ENCODE assay signal across 23 cellular contexts in the genomic region with DNA sequence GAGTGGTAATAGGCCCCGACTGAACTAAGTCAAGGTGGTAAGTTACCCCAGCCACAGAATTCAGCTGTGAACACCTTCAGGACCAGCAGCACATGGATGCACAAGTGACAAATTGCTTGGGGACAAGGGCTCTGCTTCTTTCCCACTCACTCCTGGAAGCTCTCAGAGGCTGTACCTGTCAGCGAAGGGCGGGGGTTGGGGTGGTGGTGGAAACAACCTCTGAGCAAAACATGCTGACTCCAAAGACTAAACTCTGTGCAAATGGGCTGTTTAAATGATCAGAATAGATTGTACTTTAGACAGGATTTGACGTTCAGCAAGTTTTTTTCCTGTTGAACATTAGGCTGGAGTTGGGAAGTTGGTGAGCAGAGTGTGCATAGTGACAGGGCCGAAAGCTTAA.
DNase-seq lines count a peak whose midpoint lies in the region; ATAC-seq, FAIRE-seq and TF ChIP-seq lines count a peak whose summit lies in the region.
"Had no signal": no experiment of that assay in that cellular context is flagged by ENCODE, and none has a peak within 500 bp of the region (broad histone marks: within the 10 kb centered on the region; RNA-seq: fewer than 3 reads in every experiment).

No MANE protein-coding gene starts in this region.

- H3K9me3 Mint-ChIP-seq in effector memory CD8-positive, alpha-beta T cell, result peaks cover 0 to 3% of the 10 kb centered on the region in 2 donors
- H3K9me3 Mint-ChIP-seq: CD4-positive, alpha-beta T cell; H9 had no signal

- 40% methylated on average over 3 of the region's 5 CpGs for WGBS in right lobe of liver (ENCODE audit: insufficient coverage, low coverage, low lambda C conversion rate, missing lambda C conversion rate)
- 21% methylated on average over 5 of the region's 5 CpGs for WGBS in HepG2 (ENCODE audit: low lambda C conversion rate)
- WGBS in H1 (ENCODE audit: extremely low coverage in 1 of 2, insufficient coverage in 1 of 2, insufficient read length in 1 of 2, insufficient replicate concordance in 2 of 2, low coverage in 1 of 2, low lambda C conversion rate in 2 of 2, missing lambda C conversion rate in 1 of 2), 2 experiments, result 93% methylated on average over 5 of the region's 5 CpGs; no CpG with 5 or more reads in 1 of the 2 experiments
- whole genome bisulfite sequencing in mesendoderm (ENCODE audit: extremely low coverage, insufficient coverage, low lambda C conversion rate), result no CpG with 5 or more reads among the region's 5 CpGs
- WGBS in heart right ventricle, 2 donors, result 90 to 94% methylated on average over 5 of the region's 5 CpGs

- H3K27ac Mint-ChIP-seq in effector memory CD8-positive, alpha-beta T cell, result no peak overlapping the region
- H3K27ac Mint-ChIP-seq: B cell; CD4-positive, alpha-beta T cell; CD8-positive, alpha-beta memory T cell; H9 had no signal

- H3K4me2 ChIP-seq in HepG2 (ENCODE audit: low read depth, low read length), result no peak overlapping the region
- no peak overlapping the region for H3K4me2 ChIP-seq in H1 (ENCODE audit: insufficient read depth in 1 of 2, low read depth in 2 of 2, low read length in 2 of 2)
- H3K4me2 ChIP-seq in mesendoderm (ENCODE audit: low read length), result no peak overlapping the region
- H3K4me2 ChIP-seq: BLaER1 had no signal

- H2BK15ac ChIP-seq in H1 (ENCODE audit: low read length), result no peak overlapping the region
- no peak overlapping the region for H2BK15ac ChIP-seq in mesendoderm (replicated peaks; ENCODE audit: low read depth)

- H2BK120ac ChIP-seq in H1 (replicated peaks; ENCODE audit: low read depth, low read length) (no peak overlapping the region), mesendoderm (ENCODE audit: low read depth, low read length) (no peak overlapping the region)

- H4K91ac ChIP-seq in H1 (replicated peaks; ENCODE audit: insufficient read length, low read length), result no peak overlapping the region

- H3K14ac ChIP-seq in H1 (ENCODE audit: insufficient read length), result no peak overlapping the region

- H3K27ac ChIP-seq in right lobe of liver, result peak overlapping the region in 2 of 3 donors; percentile 53 to 64
- H3K27ac ChIP-seq in HepG2 (ENCODE audit: extremely low read length, insufficient read depth, low read length), result no peak overlapping the region
- no peak overlapping the region for H3K27ac ChIP-seq in H1 (ENCODE audit: low read depth, low read length)
- H3K27ac ChIP-seq in mesendoderm (ENCODE audit: low read depth, low read length), result no peak overlapping the region
- no peak overlapping the region for H3K27ac ChIP-seq in heart right ventricle
- H3K27ac ChIP-seq: 22Rv1, BLaER1, C4-2B had no signal

- H3K23ac ChIP-seq in H1 (ENCODE audit: insufficient read length), result no peak overlapping the region
- no peak overlapping the region for H3K23ac ChIP-seq in mesendoderm (ENCODE audit: low read length)

- TF ChIP-seq POLR2A in right lobe of liver (IDR thresholded peaks at IDR 0.05) (no peak), HepG2 (IDR thresholded peaks at IDR 0.05; ENCODE audit: insufficient read depth in 1 of 2, low read depth in 2 of 2, low read length in 2 of 2) (no peak), H1 (IDR thresholded peaks at IDR 0.05; ENCODE audit: control extremely low read depth in 1 of 2, low read depth in 2 of 2, low read length in 2 of 2) (no peak)

- H3K4me1 ChIP-seq in right lobe of liver (peaks cover 0 to 22% (median 7%) of the 10 kb centered on the region in 4 donors), HepG2 (ENCODE audit: insufficient read depth, low read length) (no peaks in the 10 kb centered on the region), H1 (replicated peaks in 1 of 4; ENCODE audit: control insufficient read depth in 3 of 4, insufficient read depth in 4 of 4, low read length in 3 of 4) (peaks cover 0 to 11% (median 1%) of the 10 kb centered on the region in 4 experiments; a peak in 3 of 7 replicates), mesendoderm (ENCODE audit: control insufficient read depth, low read depth, low read length) (no peaks in the 10 kb centered on the region), heart right ventricle (peaks cover 0 to 13% (median 0%) of the 10 kb centered on the region in 9 donors)
- H3K4me1 ChIP-seq: BLaER1 had no signal

- no peak overlapping the region for H2BK12ac ChIP-seq in H1 (ENCODE audit: low read depth, low read length)

- no peak for TF ChIP-seq EP300 in HepG2 (IDR thresholded peaks at IDR 0.05; ENCODE audit: low read depth in 2 of 2, low read length in 2 of 2)
- TF ChIP-seq EP300 in HepG2 (CRISPR knock-in tag; IDR thresholded peaks at IDR 0.05; ENCODE audit: borderline replicate concordance), result no peak
- TF ChIP-seq EP300 in H1 (IDR thresholded peaks at IDR 0.05; ENCODE audit: borderline replicate concordance in 1 of 2, low read depth in 2 of 2, low read length in 2 of 2), result no peak

- H2BK5ac ChIP-seq in H1 (ENCODE audit: low read depth, low read length) (0 out of 2 replicates have a peak overlapping the region, but pooled peaks have one; percentile 16), mesendoderm (ENCODE audit: low read length) (no peak overlapping the region)

- H2AFZ ChIP-seq in HepG2 (ENCODE audit: low read length), result no peak overlapping the region
- no peak overlapping the region for H2AFZ ChIP-seq in H1 (ENCODE audit: low read length)

- no peak overlapping the region for H3K18ac ChIP-seq in H1 (ENCODE audit: extremely low read depth, low read length)
- peak overlapping the region; percentile 45 for H3K18ac ChIP-seq in mesendoderm (ENCODE audit: low read length)

- no peak overlapping the region for H3K4me3 Mint-ChIP-seq in effector memory CD8-positive, alpha-beta T cell
- H3K4me3 Mint-ChIP-seq: B cell; CD4-positive, alpha-beta T cell; CD8-positive, alpha-beta memory T cell; H9 had no signal

- CTCF ChIA-PET in HepG2 (lab: Yijun Ruan, JAX; ENCODE audit: low intra/inter-chr PET ratio, low total read pairs), result no interaction called here
- CTCF ChIA-PET in H1 (lab: Charles Lee; ENCODE audit: partially characterized antibody), result no interaction called here

- H4K8ac ChIP-seq in H1 (ENCODE audit: extremely low read depth, insufficient read depth, low read length) (no peak overlapping the region), mesendoderm (ENCODE audit: low read depth, low read length) (no peak overlapping the region)

- no peaks in the 10 kb centered on the region for H3K36me3 ChIP-seq in right lobe of liver
- H3K36me3 ChIP-seq in HepG2 (replicated peaks in 1 of 2; ENCODE audit: control insufficient read depth in 1 of 2, insufficient read depth in 2 of 2, low read length in 2 of 2), result no peaks in the 10 kb centered on the region
- no peaks in the 10 kb centered on the region for H3K36me3 ChIP-seq in H1 (ENCODE audit: control insufficient read depth in 2 of 4, insufficient read depth in 4 of 4, low read length in 3 of 4)
- no peaks in the 10 kb centered on the region for H3K36me3 ChIP-seq in mesendoderm (ENCODE audit: control insufficient read depth, insufficient read depth, low read length)
- H3K36me3 ChIP-seq in heart right ventricle, result no peaks in the 10 kb centered on the region
- H3K36me3 ChIP-seq: BLaER1 had no signal

- H3K27me3 ChIP-seq in right lobe of liver, result no peaks in the 10 kb centered on the region
- H3K27me3 ChIP-seq in HepG2 (ENCODE audit: control insufficient read depth in 1 of 2, insufficient read depth in 2 of 2, low read length in 2 of 2), result no peaks in the 10 kb centered on the region
- H3K27me3 ChIP-seq in H1 (replicated peaks in 1 of 4; ENCODE audit: control insufficient read depth in 3 of 4, extremely low read depth in 1 of 4, insufficient read depth in 3 of 4, low read length in 3 of 4), result no peaks in the 10 kb centered on the region
- no peaks in the 10 kb centered on the region for H3K27me3 ChIP-seq in mesendoderm (ENCODE audit: insufficient read depth, low read length, poor library complexity)
- H3K27me3 ChIP-seq in heart right ventricle, result no peaks in the 10 kb centered on the region
- H3K27me3 ChIP-seq: BLaER1 had no signal

- H3K9me3 ChIP-seq in right lobe of liver, result no peaks in the 10 kb centered on the region
- no peaks in the 10 kb centered on the region for H3K9me3 ChIP-seq in HepG2 (ENCODE audit: low read length)
- no peaks in the 10 kb centered on the region for H3K9me3 ChIP-seq in H1 (ENCODE audit: insufficient read depth in 2 of 2, low read depth in 1 of 2, low read length in 1 of 2)
- H3K9me3 ChIP-seq in heart right ventricle, result no peaks in the 10 kb centered on the region
- H3K9me3 ChIP-seq: BLaER1 had no signal

- H3K4me1 Mint-ChIP-seq in effector memory CD8-positive, alpha-beta T cell (ENCODE audit: low read depth in 2 of 2), result no peaks in the 10 kb centered on the region
- H3K4me1 Mint-ChIP-seq: CD8-positive, alpha-beta memory T cell had no signal

- intact Hi-C loops in right lobe of liver (cut with DNase I) (no loop called here), HepG2 (cut with micrococcal nuclease; ENCODE audit: unreplicated experiment) (no loop called here), heart right ventricle (cut with DNase I) (no loop called here)

- H3K79me2 ChIP-seq in HepG2 (ENCODE audit: insufficient read depth, low read length) (no peaks in the 10 kb centered on the region), H1 (ENCODE audit: control insufficient read depth in 1 of 2, insufficient read depth in 2 of 2, low read length in 2 of 2) (no peaks in the 10 kb centered on the region), mesendoderm (ENCODE audit: control insufficient read depth, insufficient read depth, low read length) (no peaks in the 10 kb centered on the region)

- H3K79me1 ChIP-seq in H1 (ENCODE audit: low read depth, low read length) (no peaks in the 10 kb centered on the region), mesendoderm (ENCODE audit: low read length) (no peaks in the 10 kb centered on the region)

- H3K9ac ChIP-seq in HepG2 (ENCODE audit: insufficient read depth, low read depth, low read length), result no peak overlapping the region
- H3K9ac ChIP-seq in H1 (replicated peaks in 1 of 4; ENCODE audit: extremely low read depth in 1 of 4, low read depth in 3 of 4, low read length in 3 of 4), result no peak overlapping the region
- H3K9ac ChIP-seq in mesendoderm (ENCODE audit: low read length), result no peak overlapping the region
- H3K9ac ChIP-seq: BLaER1 had no signal

- no peaks in the 10 kb centered on the region for H3K23me2 ChIP-seq in H1 (ENCODE audit: low read depth, low read length)

- H4K5ac ChIP-seq in H1 (ENCODE audit: insufficient read length, low read depth, low read length) (no peak overlapping the region), mesendoderm (ENCODE audit: low read length) (no peak overlapping the region)

- in situ Hi-C loops in HepG2 (cut with HindIII; ENCODE audit: extremely low pct_ligation_motif_present, low pct_unique_long_range_greater_than_20kb), result no loop called here

- DNase-seq in right lobe of liver (peak; percentile 38 to 76 (median 74)), HepG2 (ENCODE audit: low spot score) (no peak), H1 (ENCODE audit: low read depth in 1 of 2, low spot score in 2 of 2) (no peak), mesendoderm (no peak), heart right ventricle (no peak)
- DNase-seq in effector memory CD8-positive, alpha-beta T cell, result no peak
- DNase-seq: CD4-positive, alpha-beta T cell; CD8-positive, alpha-beta memory T cell; DMS 273 treated with DMSO at 0.1 percent for 48 hours; DMS79; EL; GDM1; H9 had no signal

- no peak for FAIRE-seq in HepG2 (lab: Jason Lieb, UNC)
- no peak for FAIRE-seq in H1 (lab: Jason Lieb, UNC)
- FAIRE-seq: A204.1, D721Med, GM12878, GM19239 had no signal

- H3K4me3 ChIP-seq in right lobe of liver, result no peak overlapping the region
- H3K4me3 ChIP-seq in HepG2 (replicated peaks in 1 of 3; ENCODE audit: insufficient read depth in 1 of 3, low read depth in 2 of 3, low read length in 3 of 3), result no peak overlapping the region
- H3K4me3 ChIP-seq in H1 (ENCODE audit: extremely low read depth in 1 of 4, insufficient read depth in 2 of 4, low read depth in 3 of 4, low read length in 4 of 4), result no peak overlapping the region
- no peak overlapping the region for H3K4me3 ChIP-seq in mesendoderm (ENCODE audit: low read length)
- H3K4me3 ChIP-seq in heart right ventricle, result no peak overlapping the region
- H3K4me3 ChIP-seq: BLaER1, GM12878 had no signal

- H3K56ac ChIP-seq in H1 (replicated peaks; ENCODE audit: insufficient read length, low read depth, low read length) (no peak overlapping the region), mesendoderm (ENCODE audit: low read length) (no peak overlapping the region)

- TF ChIP-seq RAD21 in HepG2 (CRISPR knock-in tag; IDR thresholded peaks at IDR 0.05) (no peak), H1 (IDR thresholded peaks at IDR 0.05 in 1 of 2, conservative IDR thresholded peaks at IDR 0.05 in 1 of 2; ENCODE audit: low read depth in 2 of 2, low read length in 2 of 2) (no peak)

- H4K20me1 ChIP-seq in HepG2 (ENCODE audit: insufficient read depth, low read length) (no peaks in the 10 kb centered on the region), H1 (replicated peaks in 1 of 2; ENCODE audit: control insufficient read depth in 1 of 2, insufficient read depth in 2 of 2, low read length in 2 of 2) (no peaks in the 10 kb centered on the region)
- H4K20me1 ChIP-seq: BLaER1 had no signal

- TF ChIP-seq CTCF in right lobe of liver (IDR thresholded peaks at IDR 0.05), result no peak
- TF ChIP-seq CTCF in HepG2 (CRISPR knock-in tag; IDR thresholded peaks at IDR 0.05), result no peak
- TF ChIP-seq CTCF in H1 (IDR thresholded peaks at IDR 0.05; ENCODE audit: control extremely low read depth in 1 of 3, insufficient read depth in 1 of 3, low read depth in 1 of 3, low read length in 3 of 3), result no peak
- TF ChIP-seq CTCF in heart right ventricle (IDR thresholded peaks at IDR 0.05), result no peak

- H2BK20ac ChIP-seq in H1 (ENCODE audit: low read length), result no peak overlapping the region

- no peaks in the 10 kb centered on the region for H3K27me3 Mint-ChIP-seq in effector memory CD8-positive, alpha-beta T cell
- H3K27me3 Mint-ChIP-seq: B cell; CD4-positive, alpha-beta T cell; CD8-positive, alpha-beta memory T cell had no signal

- H2AK5ac ChIP-seq in H1 (ENCODE audit: low read depth, low read length) (no peak overlapping the region), mesendoderm (ENCODE audit: low read length) (no peak overlapping the region)

- POLR2A ChIA-PET in HepG2 (lab: Yijun Ruan, JAX), result no interaction called here
- POLR2A ChIA-PET in H1 (lab: Charles Lee; ENCODE audit: partially characterized antibody), result no interaction called here

- H3K4ac ChIP-seq in H1 (replicated peaks; ENCODE audit: insufficient read length, low read depth, low read length) (no peak overlapping the region), mesendoderm (ENCODE audit: low read depth, low read length) (no peak overlapping the region)

- BruUV-seq in HepG2 (replicated peaks; lab: Mats Ljungman, UMichigan), result no TSS peak

- H3K36me3 Mint-ChIP-seq in effector memory CD8-positive, alpha-beta T cell (ENCODE audit: insufficient read depth), result no peaks in the 10 kb centered on the region
- H3K36me3 Mint-ChIP-seq: CD8-positive, alpha-beta memory T cell had no signal

- ATAC-seq in right lobe of liver (peak; percentile 77 to 87 (median 84)), HepG2 (no peak), GM21737 (IDR thresholded peaks at IDR 0.05; ENCODE audit: unreplicated experiment) (no peak), heart right ventricle (no peak)
- ATAC-seq in effector memory CD8-positive, alpha-beta T cell (replicated peaks), result no peak
- ATAC-seq: GM12878, HCT116 had no signal

Comparison
In these comparisons a context has a peak if more than half of its experiments do, and no peak if none do; other contexts are left out.
1. ATAC-seq: peak in right lobe of liver (4 of 4); none in HepG2 (single experiment), GM21737 (single experiment), effector memory CD8-positive, alpha-beta T cell (single experiment) and heart right ventricle (0 of 8).
2. DNase-seq: peak in right lobe of liver (3 of 3); none in HepG2 (single experiment), H1 (0 of 2), mesendoderm (single experiment), effector memory CD8-positive, alpha-beta T cell (0 of 3) and heart right ventricle (0 of 2).
3. H3K27ac ChIP-seq: peak in right lobe of liver (2 of 3); none in HepG2 (single experiment), H1 (single experiment), mesendoderm (single experiment) and heart right ventricle (0 of 10).